In genomic region chr19:48963371-48964204, GRCh38 we compare ENCODE assay signal across 8 cellular contexts. TPM values are rescaled to one million over a fixed set of nuclear protein-coding genes. Genes with fewer than 3 reads are reported as not detected.
A peak's percentile ranks its signal among the peaks of the same experiment; 100 is the strongest.
DNase-seq lines count a peak whose midpoint lies in the region; TF ChIP-seq lines count a peak whose summit lies in the region.

No MANE protein-coding gene starts in this region.

- peaks cover 4% of the 10 kb centered on the region for H3K9me3 ChIP-seq in WERI-Rb-1 (ENCODE audit: severe bottlenecking)
- H3K9me3 ChIP-seq in spleen, result no peaks in the 10 kb centered on the region

- intact Hi-C loops in spleen (cut with DNase I; ENCODE audit: low total_unique reads), result loop anchor here (10.0 kb wide), 1 partner anchor 89 kb away; the partner anchor contains the start of gene PPP1R15A

- DNase-seq in GDM1 (lab: John Stamatoyannopoulos, UW) (peak; percentile 55), HUDEP-2 (lab: John Stamatoyannopoulos, UW; ENCODE audit: unreplicated experiment in 76 of 76) (peak in 69 of 76 experiments; percentile 43 to 96 (median 82)), WERI-Rb-1 (peak; percentile 30), cardiac fibroblast (ENCODE audit: low read depth in 2 of 2) (peak; percentile 78 to 79), iris pigment epithelial cell (ENCODE audit: low read depth) (peak; percentile 74), spleen (peak; percentile 95), COR-L47 (lab: John Stamatoyannopoulos, UW) (no peak), NCI-H1417 (lab: John Stamatoyannopoulos, UW) (no peak)

- TF ChIP-seq CTCF in WERI-Rb-1 (IDR thresholded peaks at IDR 0.05; ENCODE audit: low read depth, low read length), result no peak
- no peak for TF ChIP-seq CTCF in cardiac fibroblast (IDR thresholded peaks at IDR 0.05; ENCODE audit: low read depth, low read length)
- TF ChIP-seq CTCF in spleen (IDR thresholded peaks at IDR 0.05 in 8 of 11, conservative IDR thresholded peaks at IDR 0.05 in 3 of 11), result no peak

- H3K4me1 ChIP-seq in spleen, result peaks cover 35 to 92% (median 79%) of the 10 kb centered on the region in 6 donors

- H3K4me3 ChIP-seq in WERI-Rb-1 (ENCODE audit: low read depth, low read length) (no peak overlapping the region), cardiac fibroblast (replicated peaks in 1 of 2; ENCODE audit: low read depth in 2 of 2, low read length in 2 of 2) (peak overlapping the region; percentile 22 to 95), spleen (peak overlapping the region in 7 of 8 donors; percentile 20 to 99 (median 88))

- H3K27me3 ChIP-seq in WERI-Rb-1 (ENCODE audit: insufficient read depth, low read depth, severe bottlenecking), result no peaks in the 10 kb centered on the region
- H3K27me3 ChIP-seq in spleen (replicated peaks in 1 of 7), result no peaks in the 10 kb centered on the region

- H3K36me3 ChIP-seq in WERI-Rb-1 (peaks cover 40% of the 10 kb centered on the region), spleen (peaks cover 3 to 50% (median 23%) of the 10 kb centered on the region in 6 donors)

- no peak for TF ChIP-seq POLR2A in spleen (IDR thresholded peaks at IDR 0.05)

- peak overlapping the region; percentile 62 for H3K27ac ChIP-seq in WERI-Rb-1
- peak overlapping the region; percentile 81 to 98 (median 97) for H3K27ac ChIP-seq in spleen

- 6 to 11% (median 8%) methylated on average over 14 to 28 of the region's 28 CpGs for WGBS in spleen, 5 donors

RNA-seq across cellular contexts. Expression of gene FTL, which starts 1.5 kb away (rescaled TPM):
- over 10,000 TPM in 2 of 7 donors, 1,000 to 10,000 TPM in 5; 4,960 to 10,995 (median 6,703) TPM for total RNA-seq in spleen
- polyA plus RNA-seq in spleen, result over 10,000 TPM in 1 of 3 donors, 1,000 to 10,000 TPM in 2; 5,646 to 14,078 (median 8,665) TPM

RNA-seq across cellular contexts. Expression of gene BAX, which starts 8.9 kb away (rescaled TPM):
- total RNA-seq in spleen, result 100 to 1,000 TPM in 6 of 7 donors, 10 to 100 TPM in 1; 65.9 to 158 (median 113) TPM
- polyA plus RNA-seq in spleen, result 100 to 1,000 TPM; 131 to 219 (median 177) TPM

RNA-seq across cellular contexts. Expression of gene GYS1, which starts 29.5 kb away (rescaled TPM):
- total RNA-seq in spleen, result 10 to 100 TPM; 23.3 to 47.1 (median 32.1) TPM
- polyA plus RNA-seq in spleen, result 10 to 100 TPM; 11.9 to 20.0 (median 15.1) TPM

RNA-seq across cellular contexts. Expression of gene DHDH, which starts 30.1 kb away (rescaled TPM):
- 1 to 10 TPM in 4 of 7 donors, under 1 TPM in 2, not detected in 1; 0.51 to 4.5 (median 2.5) TPM for total RNA-seq in spleen
- 1 to 10 TPM; 1.2 to 2.6 (median 1.2) TPM for polyA plus RNA-seq in spleen

RNA-seq across cellular contexts. Expression of gene RUVBL2, which starts 30.1 kb away (rescaled TPM):
- total RNA-seq in spleen, result 10 to 100 TPM; 32.0 to 46.9 (median 38.4) TPM
- 10 to 100 TPM; 46.7 to 58.4 (median 53.5) TPM for polyA plus RNA-seq in spleen

Comparison
In these comparisons a context has a peak if more than half of its experiments do, and no peak if none do; other contexts are left out.
1. DNase-seq: peak in GDM1 (single experiment), HUDEP-2 (69 of 76), WERI-Rb-1 (single experiment), cardiac fibroblast (2 of 2), iris pigment epithelial cell (single experiment) and spleen (single experiment); none in COR-L47 (single experiment) and NCI-H1417 (0 of 3).